In the genomic region with DNA sequence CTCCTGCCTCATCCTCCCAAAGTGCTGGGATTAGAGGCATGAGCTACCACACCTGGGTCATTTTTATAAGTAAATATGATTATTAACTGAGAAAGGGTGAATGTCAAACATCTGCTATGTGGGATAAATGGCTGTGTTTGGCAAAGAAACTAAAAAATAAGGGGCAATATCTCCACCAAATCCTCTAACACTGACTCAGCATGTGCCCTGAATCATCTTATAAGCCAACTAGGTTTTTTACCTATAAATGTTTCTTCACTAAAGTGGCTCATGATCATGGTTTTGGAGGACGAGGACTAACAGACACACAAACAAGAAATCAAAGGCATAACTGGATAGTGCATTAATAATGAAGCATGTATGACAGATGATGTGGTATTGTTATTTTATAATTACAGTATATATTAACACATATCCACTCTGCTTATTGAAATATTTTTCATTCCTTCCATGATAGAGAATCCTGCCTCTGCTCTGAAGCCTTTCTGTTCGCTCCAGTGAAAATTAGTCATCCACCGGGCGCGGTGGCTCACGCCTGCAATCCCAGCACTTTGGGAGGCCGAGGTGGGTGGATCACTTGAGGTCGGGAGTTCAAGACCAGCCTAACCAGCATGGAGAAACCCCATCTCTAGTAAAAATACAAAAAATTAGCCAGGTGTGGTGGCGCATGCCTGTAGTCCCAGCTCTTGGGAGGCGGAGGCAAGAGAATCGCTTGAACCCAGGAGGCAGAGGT, we compare ENCODE assay signal across 1 cellular context.
TF ChIP-seq lines count a peak whose summit lies in the region.

No MANE protein-coding gene starts in this region.

TF ChIP-seq in IMR-90, 13 proteins besides CTCF, POLR2A, EP300 and RAD21:
- TF ChIP-seq BHLHE40 (IDR thresholded peaks at IDR 0.05; ENCODE audit: low read depth, low read length) (no peak), RFX5 (IDR thresholded peaks at IDR 0.05; ENCODE audit: low read depth, low read length) (no peak), ELK1 (IDR thresholded peaks at IDR 0.05; ENCODE audit: borderline replicate concordance, low read depth, low read length) (no peak), NFE2L2 (IDR thresholded peaks at IDR 0.05; ENCODE audit: low read depth, low read length) (no peak), CEBPB (IDR thresholded peaks at IDR 0.05; ENCODE audit: low read depth, low read length) (no peak)
- TF ChIP-seq, protein P1, sequence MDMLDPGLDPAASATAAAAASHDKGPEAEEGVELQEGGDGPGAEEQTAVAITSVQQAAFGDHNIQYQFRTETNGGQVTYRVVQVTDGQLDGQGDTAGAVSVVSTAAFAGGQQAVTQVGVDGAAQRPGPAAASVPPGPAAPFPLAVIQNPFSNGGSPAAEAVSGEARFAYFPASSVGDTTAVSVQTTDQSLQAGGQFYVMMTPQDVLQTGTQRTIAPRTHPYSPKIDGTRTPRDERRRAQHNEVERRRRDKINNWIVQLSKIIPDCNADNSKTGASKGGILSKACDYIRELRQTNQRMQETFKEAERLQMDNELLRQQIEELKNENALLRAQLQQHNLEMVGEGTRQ (IDR thresholded peaks at IDR 0.05; ENCODE audit: low read depth, low read length) = no peak
